16 cellular contexts compared by ENCODE assay signal in genomic region chr1:103333141-103333540, GRCh38.
DNase-seq lines count a peak whose midpoint lies in the region; ATAC-seq and TF ChIP-seq lines count a peak whose summit lies in the region.
"Had no signal": no experiment of that assay in that cellular context is flagged by ENCODE, and none has a peak within 500 bp of the region (broad histone marks: within the 10 kb centered on the region; RNA-seq: fewer than 3 reads in every experiment).

No MANE protein-coding gene starts in this region.

- no peaks in the 10 kb centered on the region for H3K36me3 Mint-ChIP-seq in stimulated activated memory B cell treated with anti-CD40 and anti-IgM and Interleukin-4, amounts not matched to agents 10 μg/mL and 1 μg/mL and 100 μg/mL, for 72 hours
- H3K36me3 Mint-ChIP-seq: activated naive CD8-positive, alpha-beta T cell treated with anti-CD3 and anti-CD28 coated beads, Interleukin-2, amount 10 ng/mL, durations not matched to agents 7 days and 5 days; immature natural killer cell had no signal

- no peak for TF ChIP-seq CTCF in osteoblast (IDR thresholded peaks at IDR 0.05; ENCODE audit: extremely low read depth, low read depth, low read length)
- TF ChIP-seq CTCF in mucosa of descending colon (IDR thresholded peaks at IDR 0.05) = no peak

- H3K79me2 ChIP-seq in osteoblast (ENCODE audit: insufficient read depth, low read length) = no peaks in the 10 kb centered on the region

- no peaks in the 10 kb centered on the region for H3K4me1 Mint-ChIP-seq in stimulated activated memory B cell treated with anti-CD40 and anti-IgM and Interleukin-4, amounts not matched to agents 10 μg/mL and 1 μg/mL and 100 μg/mL, for 72 hours
- H3K4me1 Mint-ChIP-seq: activated naive CD8-positive, alpha-beta T cell treated with anti-CD3 and anti-CD28 coated beads, Interleukin-2, amount 10 ng/mL, durations not matched to agents 7 days and 5 days; immature natural killer cell had no signal

- no peak overlapping the region for H3K4me2 ChIP-seq in osteoblast (ENCODE audit: insufficient read depth, low read length)

- H3K27ac ChIP-seq in osteoblast (ENCODE audit: low read depth, low read length) = no peak overlapping the region

- H3K4me3 Mint-ChIP-seq in stimulated activated memory B cell treated with anti-CD40 and anti-IgM and Interleukin-4, amounts not matched to agents 10 μg/mL and 1 μg/mL and 100 μg/mL, for 72 hours = no peak overlapping the region
- H3K4me3 Mint-ChIP-seq: activated naive CD8-positive, alpha-beta T cell treated with anti-CD3 and anti-CD28 coated beads, Interleukin-2, amount 10 ng/mL, durations not matched to agents 7 days and 5 days; immature natural killer cell had no signal

- no peaks in the 10 kb centered on the region for H3K27me3 Mint-ChIP-seq in stimulated activated memory B cell treated with anti-CD40 and anti-IgM and Interleukin-4, amounts not matched to agents 10 μg/mL and 1 μg/mL and 100 μg/mL, for 72 hours
- H3K27me3 Mint-ChIP-seq: activated naive CD8-positive, alpha-beta T cell treated with anti-CD3 and anti-CD28 coated beads, Interleukin-2, amount 10 ng/mL, durations not matched to agents 7 days and 5 days had no signal

- peak overlapping the region; percentile 59 for H2AFZ ChIP-seq in osteoblast (ENCODE audit: low read length)

- no peaks in the 10 kb centered on the region for H3K9me3 Mint-ChIP-seq in stimulated activated memory B cell treated with anti-CD40 and anti-IgM and Interleukin-4, amounts not matched to agents 10 μg/mL and 1 μg/mL and 100 μg/mL, for 72 hours

- no peaks in the 10 kb centered on the region for H3K27me3 ChIP-seq in osteoblast (ENCODE audit: insufficient read depth, low read length)

- DNase-seq in osteoblast (ENCODE audit: insufficient read length, low spot score, missing footprints) (no peak), NCI-H1694 treated with DMSO at 0.1 percent for 48 hours (lab: John Stamatoyannopoulos, UW) (no peak), mucosa of descending colon (no peak)
- DNase-seq: activated naive CD8-positive, alpha-beta T cell treated with anti-CD3 and anti-CD28 coated beads, Interleukin-2, amount 10 ng/mL, durations not matched to agents 7 days and 5 days; immature natural killer cell; IMR-90; mesenchymal stem cell; NCI-H1417 treated with DMSO at 0.1 percent for 48 hours; NCI-H510A treated with DMSO at 0.1 percent for 48 hours; RPMI8226; small intestine had no signal

- no peak overlapping the region for H3K4me3 ChIP-seq in osteoblast (ENCODE audit: insufficient read depth, low read length)
- no peak overlapping the region for H3K4me3 ChIP-seq in mucosa of descending colon

- ATAC-seq in GM19043 (IDR thresholded peaks at IDR 0.05; ENCODE audit: low read depth, unreplicated experiment) (peak; percentile 52), HG02623 (IDR thresholded peaks at IDR 0.05; ENCODE audit: unreplicated experiment) (peak; percentile 60), HG03565 (IDR thresholded peaks at IDR 0.05; ENCODE audit: unreplicated experiment) (peak; percentile 81), HG03097 (IDR thresholded peaks at IDR 0.05; ENCODE audit: low FRiP score, unreplicated experiment) (no peak), mucosa of descending colon (no peak)
- ATAC-seq in stimulated activated memory B cell treated with anti-CD40 and anti-IgM and Interleukin-4, amounts not matched to agents 10 μg/mL and 1 μg/mL and 100 μg/mL, for 72 hours = no peak

- H3K4me1 ChIP-seq in osteoblast (ENCODE audit: insufficient read depth, low read length) (no peaks in the 10 kb centered on the region), mucosa of descending colon (ENCODE audit: low read depth) (no peaks in the 10 kb centered on the region)

- no peaks in the 10 kb centered on the region for H3K9me3 ChIP-seq in osteoblast (ENCODE audit: low read depth, low read length)
- no peaks in the 10 kb centered on the region for H3K9me3 ChIP-seq in mucosa of descending colon

- no peak overlapping the region for H3K27ac Mint-ChIP-seq in stimulated activated memory B cell treated with anti-CD40 and anti-IgM and Interleukin-4, amounts not matched to agents 10 μg/mL and 1 μg/mL and 100 μg/mL, for 72 hours
- H3K27ac Mint-ChIP-seq: activated naive CD8-positive, alpha-beta T cell treated with anti-CD3 and anti-CD28 coated beads, Interleukin-2, amount 10 ng/mL, durations not matched to agents 7 days and 5 days; immature natural killer cell had no signal

- H3K36me3 ChIP-seq in osteoblast (ENCODE audit: insufficient read depth, low read length) = no peaks in the 10 kb centered on the region
- no peaks in the 10 kb centered on the region for H3K36me3 ChIP-seq in mucosa of descending colon (ENCODE audit: low read depth)

- intact Hi-C loops in mucosa of descending colon (cut with DNase I, micrococcal nuclease) = no loop called here

- no peaks in the 10 kb centered on the region for H4K20me1 ChIP-seq in osteoblast (ENCODE audit: insufficient read depth, low read length)

Comparison
In these comparisons a context has a peak if more than half of its experiments do, and no peak if none do; other contexts are left out.
1. ATAC-seq: peak in GM19043 (single experiment), HG02623 (single experiment) and HG03565 (single experiment); none in HG03097 (single experiment), stimulated activated memory B cell treated with anti-CD40 and anti-IgM and Interleukin-4, amounts not matched to agents 10 μg/mL and 1 μg/mL and 100 μg/mL, for 72 hours (single experiment) and mucosa of descending colon (single experiment).